Comparison of ENCODE assay signal across 8 cellular contexts in the genomic region with DNA sequence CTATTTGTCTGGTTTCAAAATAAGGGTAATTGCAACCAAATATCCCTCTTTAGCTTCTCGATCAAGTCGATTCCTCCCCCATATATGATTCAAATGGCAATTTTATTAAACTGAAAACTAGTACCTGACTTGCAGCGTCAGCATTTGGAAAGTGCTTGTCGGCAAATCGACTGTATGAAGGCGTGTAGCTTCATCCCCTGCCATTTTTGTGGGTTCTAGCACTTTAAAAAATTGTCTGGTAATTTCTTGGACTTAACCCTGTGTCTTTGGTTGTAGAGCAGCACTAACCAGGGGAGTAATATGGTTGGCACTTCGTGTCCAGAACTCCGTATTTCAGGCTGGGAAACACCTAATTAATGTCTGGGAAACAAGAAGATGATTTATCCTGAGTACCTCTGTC. TPM values are rescaled to one million over a fixed set of nuclear protein-coding genes. Genes with fewer than 3 reads are reported as not detected.
DNase-seq lines count a peak whose midpoint lies in the region; ATAC-seq and TF ChIP-seq lines count a peak whose summit lies in the region.

No MANE protein-coding gene starts in this region.

- no peak overlapping the region for H4K8ac ChIP-seq in H9 (replicated peaks; ENCODE audit: insufficient read length, low read depth, low read length)

- H3K23me2 ChIP-seq in H9 (ENCODE audit: insufficient read length, low read depth, low read length, poor library complexity, severe bottlenecking), result peaks cover 18% of the 10 kb centered on the region

- H3K36me3 ChIP-seq in SU-DHL-6 (ENCODE audit: low read length) (peaks cover 17% of the 10 kb centered on the region), gastrocnemius medialis (peaks cover 0 to 19% of the 10 kb centered on the region in 2 donors)

- TF ChIP-seq CTCF in H9 (conservative IDR thresholded peaks at IDR 0.05) (no peak), SU-DHL-6 (IDR thresholded peaks at IDR 0.05; ENCODE audit: insufficient read depth, low read length, poor library complexity, severe bottlenecking) (no peak), gastrocnemius medialis (IDR thresholded peaks at IDR 0.05 in 4 of 5, conservative IDR thresholded peaks at IDR 0.05 in 1 of 5) (no peak)

- no peak overlapping the region for H3K4ac ChIP-seq in H9 (ENCODE audit: low read depth, low read length)

- H3K56ac ChIP-seq in H9 (ENCODE audit: insufficient read length, low read depth, low read length), result no peak overlapping the region

- no peaks in the 10 kb centered on the region; the same call in 1 of the 2 replicates for H3K4me1 ChIP-seq in H9 (ENCODE audit: insufficient read depth, low read length)
- peaks cover 0 to 14% of the 10 kb centered on the region in 2 donors for H3K4me1 ChIP-seq in gastrocnemius medialis

- H2BK120ac ChIP-seq in H9 (ENCODE audit: low read depth, low read length, poor library complexity, severe bottlenecking), result no peak overlapping the region

- no peak overlapping the region for H3K14ac ChIP-seq in H9 (ENCODE audit: insufficient read depth, low read length)

- H3K27ac ChIP-seq in H9 (ENCODE audit: insufficient read length, low read depth, low read length) (no peak overlapping the region), SU-DHL-6 (ENCODE audit: low read depth, low read length) (peak overlapping the region; percentile 69), gastrocnemius medialis (peak overlapping the region in 3 of 4 donors; percentile 78 to 87 (median 86))

- no peaks in the 10 kb centered on the region for H3F3A ChIP-seq in SU-DHL-6 (ENCODE audit: insufficient read depth)

- no peaks in the 10 kb centered on the region for H3K79me1 ChIP-seq in H9 (ENCODE audit: insufficient read depth, low read depth, low read length, poor library complexity, severe bottlenecking)

- no peak overlapping the region for H2AK5ac ChIP-seq in H9 (ENCODE audit: insufficient read length, low read length)

- H3K9ac ChIP-seq in H9 (ENCODE audit: extremely low read depth, insufficient read length, low read length) (peak overlapping the region; percentile 77), SU-DHL-6 (ENCODE audit: low read length) (peak overlapping the region; percentile 97)

- no peak overlapping the region for H2BK20ac ChIP-seq in H9 (ENCODE audit: low read depth, low read length, poor library complexity, severe bottlenecking)

- peaks cover 0 to 8% (median 2%) of the 10 kb centered on the region in 3 experiments; a peak in 4 of 7 replicates for H3K36me3 Mint-ChIP-seq in H9 (ENCODE audit: insufficient read depth in 1 of 3, low read depth in 3 of 3)

- H3K79me2 ChIP-seq in H9 (ENCODE audit: insufficient read depth, low read length), result no peaks in the 10 kb centered on the region
- H3K79me2 ChIP-seq in SU-DHL-6 (ENCODE audit: insufficient read depth, low read length), result peaks cover 48% of the 10 kb centered on the region

- H3K18ac ChIP-seq in H9 (ENCODE audit: insufficient read length, low read depth, low read length), result no peak overlapping the region

- peaks cover 28 to 31% of the 10 kb centered on the region in 2 experiments for H3K4me1 Mint-ChIP-seq in H9

- H2BK5ac ChIP-seq in H9 (ENCODE audit: insufficient read length, low read length), result no peak overlapping the region

- H3K9me3 Mint-ChIP-seq in H9, result peaks cover 3 to 4% of the 10 kb centered on the region in 2 experiments; a peak in 3 of 5 replicates

- H4K20me1 ChIP-seq in H9 (ENCODE audit: control insufficient read depth, insufficient read depth, insufficient read length), result no peaks in the 10 kb centered on the region
- peaks cover 4% of the 10 kb centered on the region; the same call in 1 of the 2 replicates for H4K20me1 ChIP-seq in SU-DHL-6 (ENCODE audit: low read depth, low read length)

- H3T11ph ChIP-seq in H9 (ENCODE audit: low read length), result no peak overlapping the region

- H3K4me2 ChIP-seq in H9 (ENCODE audit: insufficient read depth, insufficient read length, low read length) (peak overlapping the region; percentile 83), SU-DHL-6 (ENCODE audit: low read depth, low read length, poor library complexity, severe bottlenecking) (peak overlapping the region; percentile 99)

- H2BK12ac ChIP-seq in H9 (ENCODE audit: insufficient read length, low read depth, low read length), result no peak overlapping the region

- H3K4me3 Mint-ChIP-seq in H9, result peak overlapping the region; percentile 75 to 86

- DNase-seq in H9, result no peak
- DNase-seq in foreskin melanocyte, result peak; percentile 21
- DNase-seq in gastrocnemius medialis, result no peak
- DNase-seq in stimulated activated CD4-positive, alpha-beta T cell treated with anti-CD3 and anti-CD28 coated beads, Interleukin-2, amount 100 ng/mL, for 48 hours, result no peak
- no peak for DNase-seq in activated effector memory CD4-positive, alpha-beta T cell treated with anti-CD3 and anti-CD28 coated beads, Interleukin-2, amount 50 U/mL, for 16 hours

- in situ Hi-C loops in gastrocnemius medialis (cut with MboI; ENCODE audit: low sequenced_read_pairs in 4 of 4), result loop anchor here in 1 of 4 donors (25.0 kb wide), 1 partner anchor 232 kb away; no protein-coding TSS in a partner anchor

- H3K9me3 ChIP-seq in H9 (ENCODE audit: control insufficient read depth, low read depth, low read length), result no peaks in the 10 kb centered on the region
- peaks cover 4% of the 10 kb centered on the region; the same call in 1 of the 2 replicates for H3K9me3 ChIP-seq in SU-DHL-6 (ENCODE audit: insufficient read depth, low read length)
- no peaks in the 10 kb centered on the region for H3K9me3 ChIP-seq in gastrocnemius medialis

- no peak overlapping the region for H4K91ac ChIP-seq in H9 (ENCODE audit: insufficient read length, low read depth, low read length)

- no peak overlapping the region for H3K23ac ChIP-seq in H9 (ENCODE audit: insufficient read length, low read depth, low read length)

- no CpG with 5 or more reads among the region's 8 CpGs for WGBS in H9 (ENCODE audit: extremely low coverage, insufficient read length, low lambda C conversion rate)

- no peak overlapping the region for H2BK15ac ChIP-seq in H9 (ENCODE audit: low read depth, low read length)

- H3K27me3 ChIP-seq in H9 (ENCODE audit: insufficient read depth, low read length) (no peaks in the 10 kb centered on the region), SU-DHL-6 (ENCODE audit: low read length) (no peaks in the 10 kb centered on the region), gastrocnemius medialis (peaks cover 0 to 6% (median 0%) of the 10 kb centered on the region in 3 donors)

- H3K27me3 Mint-ChIP-seq in H9 (ENCODE audit: low read depth), result peaks cover 18% of the 10 kb centered on the region

- H3K9me2 ChIP-seq in SU-DHL-6 (replicated peaks; ENCODE audit: insufficient read depth, low read length), result no peaks in the 10 kb centered on the region

- H3K4me3 ChIP-seq in SU-DHL-6 (ENCODE audit: insufficient read depth, low read length, poor library complexity, severe bottlenecking) (peak overlapping the region; percentile 91), gastrocnemius medialis (peak overlapping the region; percentile 69 to 79 (median 77))

- TF ChIP-seq POLR2A in gastrocnemius medialis (IDR thresholded peaks at IDR 0.05), result no peak

- ATAC-seq in gastrocnemius medialis (peak in 1 of 2 donors; percentile 14), HG03432 (IDR thresholded peaks at IDR 0.05; ENCODE audit: unreplicated experiment) (no peak), HG02885 (IDR thresholded peaks at IDR 0.05; ENCODE audit: poor library complexity, unreplicated experiment) (no peak)

- no peak overlapping the region for H4K5ac ChIP-seq in H9 (ENCODE audit: insufficient read length, low read depth, low read length)

- H2AFZ ChIP-seq in H9 (ENCODE audit: low read length) (peak overlapping the region; percentile 87), SU-DHL-6 (ENCODE audit: low read depth, low read length, severe bottlenecking) (peak overlapping the region; percentile 87)

- intact Hi-C loops in gastrocnemius medialis (cut with DNase I; ENCODE audit: low total_unique reads), result loop anchor here (5.0 kb wide), 1 partner anchor 123 kb away; no protein-coding TSS in a partner anchor

- peak overlapping the region in 2 of 3 experiments; percentile 40 to 41; a peak in 2 of 7 replicates for H3K27ac Mint-ChIP-seq in H9

RNA-seq across cellular contexts. Expression of a gene that starts 0.6 kb away (rescaled TPM):
- 14.6 and 16.4 TPM in 2 replicates for total RNA-seq in H9 (2021)
- 10 to 100 TPM; 40.9 to 95.4 (median 68.0) TPM for total RNA-seq in gastrocnemius medialis
